In the genomic region with DNA sequence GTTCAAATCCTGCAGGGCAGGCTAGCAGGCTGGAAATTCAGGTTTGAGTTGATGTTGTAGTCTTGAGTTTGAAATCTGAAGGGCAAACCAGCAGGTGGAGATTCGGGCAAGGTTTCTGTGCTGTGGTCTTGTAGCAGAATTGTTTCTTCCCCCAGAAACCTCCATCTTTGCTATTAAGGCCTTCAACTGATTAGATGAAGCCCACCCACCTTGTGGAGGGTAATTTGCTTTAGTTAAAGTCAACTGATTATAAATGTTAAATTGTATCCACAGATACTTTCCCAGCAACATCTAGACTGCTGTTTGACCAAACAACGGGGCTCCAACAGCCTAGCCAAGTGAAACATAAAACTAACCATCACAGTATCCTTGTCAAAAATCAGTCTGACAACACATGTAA, we compare ENCODE assay signal across 35 cellular contexts.
"Had no signal": no experiment of that assay in that cellular context is flagged by ENCODE, and none has a peak within 500 bp of the region (broad histone marks: within the 10 kb centered on the region; RNA-seq: fewer than 3 reads in every experiment).

No MANE protein-coding gene starts in this region.

- DNase-seq: Karpas-422, Kasumi-1, MG63, MM.1S, MV-4-11, NCI-H1048, NCI-H1092, NCI-H1092 treated with DMSO at 0.1 percent for 48 hours, NCI-H1105, NCI-H1105 treated with DMSO at 0.1 percent for 48 hours, NCI-H1417, NCI-H1417 treated with DMSO at 0.1 percent for 48 hours, NCI-H1436, NCI-H1436 treated with DMSO at 0.1 percent for 48 hours, NCI-H146, NCI-H1694, NCI-H1694 treated with DMSO at 0.1 percent for 48 hours, NCI-H187, NCI-H187 treated with DMSO at 0.1 percent for 48 hours, NCI-H1930, NCI-H2029, NCI-H2029 treated with DMSO at 0.1 percent for 48 hours, NCI-H2081, NCI-H2081 treated with DMSO at 0.1 percent for 48 hours, NCI-H2107, NCI-H2171, NCI-H2171 treated with DMSO at 0.1 percent for 48 hours, NCI-H2227 treated with DMSO at 0.1 percent for 48 hours, NCI-H226, NCI-H345, NCI-H446, NCI-H446 treated with DMSO at 0.1 percent for 48 hours, NCI-H510A, NCI-H524 had no signal

- H3K4me3 ChIP-seq: MG63 had no signal

- H3K27ac ChIP-seq: KMS-11 had no signal

- H3K9me3 ChIP-seq: MG63 had no signal

- H3K4me2 ChIP-seq: KMS-11 had no signal

- H3K27me3 ChIP-seq: MG63 had no signal

- H3K9ac ChIP-seq: KMS-11 had no signal

- H3K36me3 ChIP-seq: MG63 had no signal
